1 cellular context compared by ENCODE assay signal in the genomic region with DNA sequence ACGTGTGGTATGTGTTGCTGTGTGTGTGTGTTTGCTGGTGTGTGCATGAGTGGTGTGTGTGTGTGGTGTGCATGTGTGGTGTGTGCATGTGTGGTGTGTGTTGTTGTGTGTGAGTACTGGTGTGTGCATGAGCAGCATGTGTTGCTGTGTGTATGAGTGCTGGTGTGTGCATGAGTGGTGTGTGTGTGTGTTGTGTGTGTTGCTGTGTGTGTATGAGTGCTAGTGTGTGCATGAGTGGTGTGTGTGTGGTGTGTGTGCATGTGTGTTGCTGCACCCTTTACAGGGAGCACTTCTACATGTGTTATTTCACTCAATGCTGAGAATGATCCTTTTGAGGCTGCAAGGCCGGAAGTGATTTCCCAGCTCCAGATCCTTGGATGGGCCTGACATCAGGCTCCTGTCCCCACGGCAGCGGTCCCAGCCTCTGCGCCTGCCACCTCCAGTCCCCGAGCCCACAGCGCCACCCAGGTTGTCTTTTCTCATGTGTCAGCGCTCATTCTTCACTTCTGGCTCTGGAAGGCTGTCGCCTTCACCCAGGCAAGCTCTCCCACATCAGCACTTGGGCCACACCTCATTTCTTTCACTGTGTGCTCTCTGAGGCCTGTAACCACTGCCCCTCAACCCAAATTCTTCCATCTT.
TF ChIP-seq lines count a peak whose summit lies in the region.

No MANE protein-coding gene starts in this region.

TF ChIP-seq in HepG2, 621 proteins besides CTCF, POLR2A, EP300 and RAD21:
- TF ChIP-seq RARA (CRISPR knock-in tag; IDR thresholded peaks at IDR 0.05) (no peak), MNT (IDR thresholded peaks at IDR 0.05) (peak; percentile 63), CBX2 (IDR thresholded peaks at IDR 0.05; ENCODE audit: low read depth, low read length) (no peak), CBX2 (CRISPR knock-in tag; IDR thresholded peaks at IDR 0.05; ENCODE audit: low read depth) (no peak), ZNF282 (IDR thresholded peaks at IDR 0.05; ENCODE audit: partially characterized antibody) (peak; percentile 76), ZNF75D (CRISPR knock-in tag; IDR thresholded peaks at IDR 0.05; ENCODE audit: borderline replicate concordance) (no peak), AHR (CRISPR knock-in tag; IDR thresholded peaks at IDR 0.05) (no peak), ZSCAN9 (CRISPR knock-in tag; IDR thresholded peaks at IDR 0.05; ENCODE audit: borderline replicate concordance) (no peak), SKIL (CRISPR knock-in tag; IDR thresholded peaks at IDR 0.05; ENCODE audit: borderline replicate concordance) (peak; percentile 37; the same call in 1 of the 2 replicates), CBX5 (CRISPR knock-in tag; IDR thresholded peaks at IDR 0.05; ENCODE audit: borderline replicate concordance) (no peak), SATB2 (CRISPR knock-in tag; IDR thresholded peaks at IDR 0.05) (no peak), CHCHD3 (CRISPR knock-in tag; IDR thresholded peaks at IDR 0.05) (no peak), ATF7 (IDR thresholded peaks at IDR 0.05) (no peak), ATF7 (CRISPR knock-in tag; IDR thresholded peaks at IDR 0.05) (peak; percentile 59; the same call in 1 of the 2 replicates), HOXA7 (CRISPR knock-in tag; IDR thresholded peaks at IDR 0.05) (0 out of 2 replicates have a peak, but pooled peaks have one; percentile 67), FOXP1 (IDR thresholded peaks at IDR 0.05) (peak; percentile 65; the same call in 1 of the 2 replicates), FOXP1 (CRISPR knock-in tag; IDR thresholded peaks at IDR 0.05) (no peak), ARID4A (CRISPR knock-in tag; IDR thresholded peaks at IDR 0.05; ENCODE audit: borderline replicate concordance) (no peak), ZNF7 (CRISPR knock-in tag; IDR thresholded peaks at IDR 0.05) (no peak), MAF1 (CRISPR knock-in tag; IDR thresholded peaks at IDR 0.05; ENCODE audit: borderline replicate concordance) (no peak), ZSCAN21 (CRISPR knock-in tag; IDR thresholded peaks at IDR 0.05; ENCODE audit: borderline replicate concordance) (no peak), CC2D1A (CRISPR knock-in tag; IDR thresholded peaks at IDR 0.05) (no peak), ZNF746 (CRISPR knock-in tag; IDR thresholded peaks at IDR 0.05) (no peak), NR1H2 (CRISPR knock-in tag; IDR thresholded peaks at IDR 0.05; ENCODE audit: borderline replicate concordance, low read depth) (no peak), RBM22 (optimal IDR thresholded peaks at IDR 0.05; ENCODE audit: low read length) (peak; percentile 4), ATAD3A (CRISPR knock-in tag; IDR thresholded peaks at IDR 0.05) (no peak), ZNF549 (CRISPR knock-in tag; IDR thresholded peaks at IDR 0.05) (no peak), ZNF558 (CRISPR knock-in tag; IDR thresholded peaks at IDR 0.05; ENCODE audit: borderline replicate concordance) (no peak), PAXIP1 (CRISPR knock-in tag; conservative IDR thresholded peaks at IDR 0.05) (no peak), ZSCAN31 (CRISPR knock-in tag; IDR thresholded peaks at IDR 0.05; ENCODE audit: low read depth) (no peak), ZBTB26 (CRISPR knock-in tag; IDR thresholded peaks at IDR 0.05; ENCODE audit: borderline replicate concordance) (no peak), TCF7L2 (IDR thresholded peaks at IDR 0.05; ENCODE audit: low read depth, low read length) (no peak)
- TF ChIP-seq, protein P1, sequence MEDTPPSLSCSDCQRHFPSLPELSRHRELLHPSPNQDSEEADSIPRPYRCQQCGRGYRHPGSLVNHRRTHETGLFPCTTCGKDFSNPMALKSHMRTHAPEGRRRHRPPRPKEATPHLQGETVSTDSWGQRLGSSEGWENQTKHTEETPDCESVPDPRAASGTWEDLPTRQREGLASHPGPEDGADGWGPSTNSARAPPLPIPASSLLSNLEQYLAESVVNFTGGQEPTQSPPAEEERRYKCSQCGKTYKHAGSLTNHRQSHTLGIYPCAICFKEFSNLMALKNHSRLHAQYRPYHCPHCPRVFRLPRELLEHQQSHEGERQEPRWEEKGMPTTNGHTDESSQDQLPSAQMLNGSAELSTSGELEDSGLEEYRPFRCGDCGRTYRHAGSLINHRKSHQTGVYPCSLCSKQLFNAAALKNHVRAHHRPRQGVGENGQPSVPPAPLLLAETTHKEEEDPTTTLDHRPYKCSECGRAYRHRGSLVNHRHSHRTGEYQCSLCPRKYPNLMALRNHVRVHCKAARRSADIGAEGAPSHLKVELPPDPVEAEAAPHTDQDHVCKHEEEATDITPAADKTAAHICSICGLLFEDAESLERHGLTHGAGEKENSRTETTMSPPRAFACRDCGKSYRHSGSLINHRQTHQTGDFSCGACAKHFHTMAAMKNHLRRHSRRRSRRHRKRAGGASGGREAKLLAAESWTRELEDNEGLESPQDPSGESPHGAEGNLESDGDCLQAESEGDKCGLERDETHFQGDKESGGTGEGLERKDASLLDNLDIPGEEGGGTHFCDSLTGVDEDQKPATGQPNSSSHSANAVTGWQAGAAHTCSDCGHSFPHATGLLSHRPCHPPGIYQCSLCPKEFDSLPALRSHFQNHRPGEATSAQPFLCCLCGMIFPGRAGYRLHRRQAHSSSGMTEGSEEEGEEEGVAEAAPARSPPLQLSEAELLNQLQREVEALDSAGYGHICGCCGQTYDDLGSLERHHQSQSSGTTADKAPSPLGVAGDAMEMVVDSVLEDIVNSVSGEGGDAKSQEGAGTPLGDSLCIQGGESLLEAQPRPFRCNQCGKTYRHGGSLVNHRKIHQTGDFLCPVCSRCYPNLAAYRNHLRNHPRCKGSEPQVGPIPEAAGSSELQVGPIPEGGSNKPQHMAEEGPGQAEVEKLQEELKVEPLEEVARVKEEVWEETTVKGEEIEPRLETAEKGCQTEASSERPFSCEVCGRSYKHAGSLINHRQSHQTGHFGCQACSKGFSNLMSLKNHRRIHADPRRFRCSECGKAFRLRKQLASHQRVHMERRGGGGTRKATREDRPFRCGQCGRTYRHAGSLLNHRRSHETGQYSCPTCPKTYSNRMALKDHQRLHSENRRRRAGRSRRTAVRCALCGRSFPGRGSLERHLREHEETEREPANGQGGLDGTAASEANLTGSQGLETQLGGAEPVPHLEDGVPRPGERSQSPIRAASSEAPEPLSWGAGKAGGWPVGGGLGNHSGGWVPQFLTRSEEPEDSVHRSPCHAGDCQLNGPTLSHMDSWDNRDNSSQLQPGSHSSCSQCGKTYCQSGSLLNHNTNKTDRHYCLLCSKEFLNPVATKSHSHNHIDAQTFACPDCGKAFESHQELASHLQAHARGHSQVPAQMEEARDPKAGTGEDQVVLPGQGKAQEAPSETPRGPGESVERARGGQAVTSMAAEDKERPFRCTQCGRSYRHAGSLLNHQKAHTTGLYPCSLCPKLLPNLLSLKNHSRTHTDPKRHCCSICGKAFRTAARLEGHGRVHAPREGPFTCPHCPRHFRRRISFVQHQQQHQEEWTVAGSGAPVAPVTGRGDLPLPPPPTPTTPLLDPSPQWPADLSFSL (CRISPR knock-in tag; IDR thresholded peaks at IDR 0.05) = peak; percentile 85
TF ChIP-seq in HepG2: peak in this region for 8.
